Comparison of ENCODE assay signal across 24 cellular contexts in genomic region chr4:17284323-17285175, GRCh38.
DNase-seq lines count a peak whose midpoint lies in the region; ATAC-seq and TF ChIP-seq lines count a peak whose summit lies in the region.
"Had no signal": no experiment of that assay in that cellular context is flagged by ENCODE, and none has a peak within 500 bp of the region (broad histone marks: within the 10 kb centered on the region; RNA-seq: fewer than 3 reads in every experiment).

No MANE protein-coding gene starts in this region.

- H3K9me3 Mint-ChIP-seq in activated CD8-positive, alpha-beta T cell treated with anti-CD3 and anti-CD28 coated beads, Interleukin-2, amount 10 ng/mL, durations not matched to agents 7 days and 5 days (ENCODE audit: insufficient read depth): no peaks in the 10 kb centered on the region
- H3K9me3 Mint-ChIP-seq: activated naive CD8-positive, alpha-beta T cell treated with anti-CD3 and anti-CD28 coated beads for 36 hours; activated T-helper 17 cell treated with anti-CD3 and anti-CD28 coated beads, Interleukin-2, amount 50 U/mL, for 72 hours had no signal

- POLR2A ChIA-PET in activated CD8-positive, alpha-beta T cell treated with anti-CD3 and anti-CD28 coated beads, Interleukin-2, amount 10 ng/mL, durations not matched to agents 7 days and 5 days (lab: Charles Lee): no interaction called here

- no peak overlapping the region for H3K4me3 ChIP-seq in fibroblast of the aortic adventitia (ENCODE audit: low read depth, low read length)
- no peak overlapping the region for H3K4me3 ChIP-seq in neuronal stem cell (ENCODE audit: low read length in 2 of 2)
- H3K4me3 ChIP-seq: A549, BLaER1, esophagus squamous epithelium, lung, neural progenitor cell, skin epidermis had no signal

- H3K9me3 ChIP-seq in neuronal stem cell (replicated peaks in 1 of 2; ENCODE audit: control insufficient read depth in 2 of 2, insufficient read depth in 1 of 2, low read depth in 1 of 2, low read length in 2 of 2): no peaks in the 10 kb centered on the region
- H3K9me3 ChIP-seq: A549, BLaER1, esophagus squamous epithelium had no signal

- H3K4ac ChIP-seq in neuronal stem cell (ENCODE audit: low read length): no peak overlapping the region

- no peak overlapping the region for H4K91ac ChIP-seq in neuronal stem cell (ENCODE audit: low read depth, low read length, poor library complexity)

- no peak overlapping the region for H3K4me3 Mint-ChIP-seq in activated CD8-positive, alpha-beta T cell treated with anti-CD3 and anti-CD28 coated beads, Interleukin-2, amount 10 ng/mL, durations not matched to agents 7 days and 5 days
- H3K4me3 Mint-ChIP-seq: activated naive CD8-positive, alpha-beta T cell treated with anti-CD3 and anti-CD28 coated beads for 36 hours; activated T-helper 17 cell treated with anti-CD3 and anti-CD28 coated beads, Interleukin-2, amount 50 U/mL, for 72 hours; effector memory CD8-positive, alpha-beta T cell; neural progenitor cell had no signal

- DNase-seq in Ammon's horn (ENCODE audit: low spot score): peak; percentile 38
- peak; percentile 48 for DNase-seq in fibroblast of the aortic adventitia (ENCODE audit: low read depth)
- no peak for DNase-seq in neuronal stem cell (ENCODE audit: low spot score)
- no peak for DNase-seq in activated CD8-positive, alpha-beta T cell treated with anti-CD3 and anti-CD28 coated beads, Interleukin-2, amount 10 ng/mL, durations not matched to agents 7 days and 5 days
- no peak for DNase-seq in activated CD4-positive, CD25-positive, alpha-beta regulatory T cell (lab: John Stamatoyannopoulos, UW)
- DNase-seq: activated naive CD8-positive, alpha-beta T cell treated with anti-CD3 and anti-CD28 coated beads for 36 hours; DND-41; effector memory CD8-positive, alpha-beta T cell; esophagus squamous epithelium; NCI-H187 treated with DMSO at 0.1 percent for 48 hours; NCI-H345; NCI-H82; T-helper 9 cell; WERI-Rb-1 had no signal

- ATAC-seq in HG02981 (IDR thresholded peaks at IDR 0.05; ENCODE audit: unreplicated experiment): no peak
- ATAC-seq in activated CD8-positive, alpha-beta T cell treated with anti-CD3 and anti-CD28 coated beads, Interleukin-2, amount 10 ng/mL, durations not matched to agents 7 days and 5 days: no peak
- no peak for ATAC-seq in HG03571 (IDR thresholded peaks at IDR 0.05; ENCODE audit: unreplicated experiment)
- ATAC-seq: A549; activated T-helper 17 cell treated with anti-CD3 and anti-CD28 coated beads, Interleukin-2, amount 50 U/mL, for 72 hours; effector memory CD8-positive, alpha-beta T cell had no signal

- H2BK15ac ChIP-seq in neuronal stem cell (ENCODE audit: low read length): no peak overlapping the region

- no peak overlapping the region for H2AFZ ChIP-seq in neuronal stem cell (ENCODE audit: low read length)
- H2AFZ ChIP-seq: neural progenitor cell had no signal

- no peaks in the 10 kb centered on the region for H3K4me1 ChIP-seq in neuronal stem cell (ENCODE audit: control insufficient read depth in 2 of 2, insufficient read depth in 1 of 2, low read depth in 1 of 2, low read length in 2 of 2)
- H3K4me1 ChIP-seq: A549, BLaER1, neural progenitor cell had no signal

- H2AK5ac ChIP-seq in neuronal stem cell (ENCODE audit: low read depth, low read length): no peak overlapping the region

- no peak overlapping the region for H3K23ac ChIP-seq in neuronal stem cell (ENCODE audit: low read depth, low read length, poor library complexity)

- no peak overlapping the region for H3K27ac Mint-ChIP-seq in activated CD8-positive, alpha-beta T cell treated with anti-CD3 and anti-CD28 coated beads, Interleukin-2, amount 10 ng/mL, durations not matched to agents 7 days and 5 days
- H3K27ac Mint-ChIP-seq: activated naive CD8-positive, alpha-beta T cell treated with anti-CD3 and anti-CD28 coated beads for 36 hours; activated T-helper 17 cell treated with anti-CD3 and anti-CD28 coated beads, Interleukin-2, amount 50 U/mL, for 72 hours; effector memory CD8-positive, alpha-beta T cell; neural progenitor cell had no signal

- H3K79me1 ChIP-seq in neuronal stem cell (ENCODE audit: low read depth, low read length): no peaks in the 10 kb centered on the region

- WGBS in neuronal stem cell (ENCODE audit: extremely low coverage in 2 of 2, insufficient read length in 2 of 2, insufficient replicate concordance in 1 of 2), 2 donors: no CpG with 5 or more reads among the region's 5 CpGs

- no peaks in the 10 kb centered on the region for H3K36me3 ChIP-seq in neuronal stem cell (replicated peaks in 1 of 2; ENCODE audit: control insufficient read depth in 2 of 2, insufficient read depth in 2 of 2, low read length in 2 of 2)
- H3K36me3 ChIP-seq: BLaER1, esophagus squamous epithelium, neural progenitor cell, WERI-Rb-1 had no signal

- no peak overlapping the region for H3K18ac ChIP-seq in neuronal stem cell (ENCODE audit: low read length)

- H3K36me3 Mint-ChIP-seq in activated CD8-positive, alpha-beta T cell treated with anti-CD3 and anti-CD28 coated beads, Interleukin-2, amount 10 ng/mL, durations not matched to agents 7 days and 5 days (ENCODE audit: low read depth): no peaks in the 10 kb centered on the region
- H3K36me3 Mint-ChIP-seq: activated naive CD8-positive, alpha-beta T cell treated with anti-CD3 and anti-CD28 coated beads for 36 hours; neural progenitor cell had no signal

- H2BK120ac ChIP-seq in neuronal stem cell (ENCODE audit: low read depth, low read length): no peak overlapping the region

- no peak overlapping the region for H2BK12ac ChIP-seq in neuronal stem cell (ENCODE audit: low read length)

- H2BK5ac ChIP-seq in neuronal stem cell (ENCODE audit: low read length): no peak overlapping the region

- no peak overlapping the region for H4K8ac ChIP-seq in neuronal stem cell (ENCODE audit: low read depth, low read length)

- CTCF ChIA-PET in activated CD8-positive, alpha-beta T cell treated with anti-CD3 and anti-CD28 coated beads, Interleukin-2, amount 10 ng/mL, durations not matched to agents 7 days and 5 days (lab: Charles Lee): no interaction called here

- TF ChIP-seq CTCF in fibroblast of the aortic adventitia (IDR thresholded peaks at IDR 0.05; ENCODE audit: insufficient read depth, low read length): no peak

- no peaks in the 10 kb centered on the region for H3K27me3 ChIP-seq in neuronal stem cell (ENCODE audit: control insufficient read depth in 3 of 3, insufficient read depth in 3 of 3, low read depth in 1 of 3, low read length in 3 of 3)
- H3K27me3 ChIP-seq: BLaER1, esophagus squamous epithelium, neural progenitor cell had no signal

- no peaks in the 10 kb centered on the region for H3K4me1 Mint-ChIP-seq in activated CD8-positive, alpha-beta T cell treated with anti-CD3 and anti-CD28 coated beads, Interleukin-2, amount 10 ng/mL, durations not matched to agents 7 days and 5 days (ENCODE audit: low read depth)
- H3K4me1 Mint-ChIP-seq: activated naive CD8-positive, alpha-beta T cell treated with anti-CD3 and anti-CD28 coated beads for 36 hours; activated T-helper 17 cell treated with anti-CD3 and anti-CD28 coated beads, Interleukin-2, amount 50 U/mL, for 72 hours; neural progenitor cell had no signal

- H3K27ac ChIP-seq in angular gyrus (ENCODE audit: low read depth, low read length) (peak overlapping the region; percentile 79), neuronal stem cell (replicated peaks; ENCODE audit: low read length) (no peak overlapping the region)
- H3K27ac ChIP-seq: A549, BLaER1, esophagus squamous epithelium, HL-60, neural progenitor cell, skin epidermis, WERI-Rb-1 had no signal

- no peaks in the 10 kb centered on the region for H3K27me3 Mint-ChIP-seq in activated CD8-positive, alpha-beta T cell treated with anti-CD3 and anti-CD28 coated beads, Interleukin-2, amount 10 ng/mL, durations not matched to agents 7 days and 5 days (ENCODE audit: low read depth)
- H3K27me3 Mint-ChIP-seq: activated naive CD8-positive, alpha-beta T cell treated with anti-CD3 and anti-CD28 coated beads for 36 hours had no signal

- no peak overlapping the region for H3K4me2 ChIP-seq in neuronal stem cell (ENCODE audit: insufficient read depth, low read length, poor library complexity, severe bottlenecking)
- H3K4me2 ChIP-seq: A549, BLaER1, neural progenitor cell had no signal

- no peak overlapping the region for H3K9ac ChIP-seq in neuronal stem cell (ENCODE audit: low read depth, low read length, poor library complexity)
- H3K9ac ChIP-seq: BLaER1, neural progenitor cell had no signal

- H3K14ac ChIP-seq in neuronal stem cell (ENCODE audit: low read length): peak overlapping the region; percentile 22

Comparison
In these comparisons a context has a peak if more than half of its experiments do, and no peak if none do; other contexts are left out.
1. DNase-seq: peak in Ammon's horn (single experiment) and fibroblast of the aortic adventitia (single experiment); none in neuronal stem cell (single experiment), activated CD8-positive, alpha-beta T cell treated with anti-CD3 and anti-CD28 coated beads, Interleukin-2, amount 10 ng/mL, durations not matched to agents 7 days and 5 days (single experiment) and activated CD4-positive, CD25-positive, alpha-beta regulatory T cell (0 of 4).